Comparison of ENCODE assay signal across 8 cellular contexts in the genomic region with DNA sequence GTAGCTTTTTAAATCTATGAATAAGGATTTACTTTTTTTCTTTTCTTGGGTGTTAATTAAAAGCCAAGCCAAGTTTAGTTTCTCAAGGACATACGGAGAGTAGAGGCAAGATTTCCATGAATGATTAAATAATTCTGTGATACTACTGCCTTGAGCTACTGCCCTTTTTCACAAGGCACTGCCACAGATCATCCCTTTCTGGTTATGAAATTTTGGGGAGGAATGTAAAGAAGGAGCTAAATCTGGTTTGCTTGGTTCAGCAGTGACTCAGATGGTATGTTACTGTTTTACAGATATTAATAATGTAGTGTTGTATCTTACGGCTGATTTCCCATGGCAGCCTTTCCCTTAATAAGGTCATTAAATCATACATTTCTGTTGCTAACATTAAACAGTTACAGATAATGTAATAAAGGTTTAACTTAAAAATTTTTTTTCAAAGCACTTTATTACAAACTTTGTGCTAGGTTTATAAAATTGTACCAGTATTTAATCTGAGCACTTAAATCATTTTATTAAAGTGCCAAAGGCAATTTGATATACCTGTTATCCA. TPM values are rescaled to one million over a fixed set of nuclear protein-coding genes. Genes with fewer than 3 reads are reported as not detected.
A peak's percentile ranks its signal among the peaks of the same experiment; 100 is the strongest.
DNase-seq lines count a peak whose midpoint lies in the region; ATAC-seq, FAIRE-seq and TF ChIP-seq lines count a peak whose summit lies in the region.

No MANE protein-coding gene starts in this region.

- H3K27me3 ChIP-seq in SU-DHL-6 (ENCODE audit: low read length) (no peaks in the 10 kb centered on the region), skeletal muscle tissue (ENCODE audit: control insufficient read depth in 3 of 3, insufficient read depth in 3 of 3, low read length in 3 of 3) (no peaks in the 10 kb centered on the region)

- H3K9ac ChIP-seq in SU-DHL-6 (ENCODE audit: low read length) (peak overlapping the region; percentile 78), skeletal muscle tissue (ENCODE audit: low read depth in 1 of 3, low read length in 3 of 3) (peak overlapping the region; percentile 20 to 100 (median 100))

- peaks cover 14% of the 10 kb centered on the region; the same call in 1 of the 2 replicates for H3F3A ChIP-seq in SU-DHL-6 (ENCODE audit: insufficient read depth)

- peaks cover 12 to 43% (median 38%) of the 10 kb centered on the region in 3 donors for H3K4me1 ChIP-seq in skeletal muscle tissue (ENCODE audit: control insufficient read depth in 3 of 3, insufficient read depth in 3 of 3, low read length in 3 of 3)

- H3K27ac ChIP-seq in SU-DHL-6 (ENCODE audit: low read depth, low read length) (peak overlapping the region; percentile 67; the same call in 1 of the 2 replicates), skeletal muscle tissue (ENCODE audit: low read depth, low read length) (peak overlapping the region; percentile 38)

- H3K36me3 ChIP-seq in SU-DHL-6 (ENCODE audit: low read length) (peaks cover 11% of the 10 kb centered on the region), skeletal muscle tissue (ENCODE audit: control insufficient read depth in 3 of 3, insufficient read depth in 3 of 3, low read length in 3 of 3) (peaks cover 0 to 2% (median under 1%) of the 10 kb centered on the region in 3 donors)

- ATAC-seq in GM19452 (IDR thresholded peaks at IDR 0.05; ENCODE audit: unreplicated experiment): no peak

- H3K79me2 ChIP-seq in SU-DHL-6 (ENCODE audit: insufficient read depth, low read length): peaks cover 75% of the 10 kb centered on the region

- H3K9me3 ChIP-seq in SU-DHL-6 (ENCODE audit: insufficient read depth, low read length) (no peaks in the 10 kb centered on the region), skeletal muscle tissue (ENCODE audit: control insufficient read depth in 3 of 3, low read length in 3 of 3) (no peaks in the 10 kb centered on the region)

- H3K9me2 ChIP-seq in SU-DHL-6 (replicated peaks; ENCODE audit: insufficient read depth, low read length): no peaks in the 10 kb centered on the region

- H3K4me3 ChIP-seq in SU-DHL-6 (ENCODE audit: insufficient read depth, low read length, poor library complexity, severe bottlenecking) (peak overlapping the region; percentile 69), fibroblast of the aortic adventitia (ENCODE audit: low read depth, low read length) (peak overlapping the region; percentile 98), skeletal muscle tissue (ENCODE audit: low read length in 3 of 3) (peak overlapping the region; percentile 95 to 99 (median 98))

- H4K20me1 ChIP-seq in SU-DHL-6 (ENCODE audit: low read depth, low read length): peaks cover 14% of the 10 kb centered on the region; the same call in 1 of the 2 replicates

- TF ChIP-seq CTCF in SU-DHL-6 (IDR thresholded peaks at IDR 0.05; ENCODE audit: insufficient read depth, low read length, poor library complexity, severe bottlenecking): no peak
- no peak for TF ChIP-seq CTCF in fibroblast of the aortic adventitia (IDR thresholded peaks at IDR 0.05; ENCODE audit: insufficient read depth, low read length)
- no peak for TF ChIP-seq CTCF in GM10266 (IDR thresholded peaks at IDR 0.05; ENCODE audit: control insufficient read depth, insufficient read depth, low read depth, missing control alignments)

- DNase-seq in GM19239 (ENCODE audit: insufficient read length, low spot score): no peak
- DNase-seq in fibroblast of the aortic adventitia (ENCODE audit: low read depth): peak; percentile 84
- DNase-seq in GM10266 (ENCODE audit: extremely low spot score): no peak
- DNase-seq in effector CD4-positive, alpha-beta T cell: no peak
- no peak for DNase-seq in cerebellum (ENCODE audit: low spot score)

- H3K4me2 ChIP-seq in SU-DHL-6 (ENCODE audit: low read depth, low read length, poor library complexity, severe bottlenecking): peak overlapping the region; percentile 84

- H2AFZ ChIP-seq in SU-DHL-6 (ENCODE audit: low read depth, low read length, severe bottlenecking): no peak overlapping the region

- FAIRE-seq in GM19239 (lab: Jason Lieb, UNC): peak; percentile 51

RNA-seq across cellular contexts. Expression of gene WSB1, which starts 2.6 kb away (rescaled TPM):
- total RNA-seq in fibroblast of the aortic adventitia (ENCODE audit: low replicate concordance): 99.0 and 177 TPM in 2 replicates
- total RNA-seq in skeletal muscle tissue: 107 TPM
- 340 TPM for total RNA-seq in cerebellum
